In the genomic region with DNA sequence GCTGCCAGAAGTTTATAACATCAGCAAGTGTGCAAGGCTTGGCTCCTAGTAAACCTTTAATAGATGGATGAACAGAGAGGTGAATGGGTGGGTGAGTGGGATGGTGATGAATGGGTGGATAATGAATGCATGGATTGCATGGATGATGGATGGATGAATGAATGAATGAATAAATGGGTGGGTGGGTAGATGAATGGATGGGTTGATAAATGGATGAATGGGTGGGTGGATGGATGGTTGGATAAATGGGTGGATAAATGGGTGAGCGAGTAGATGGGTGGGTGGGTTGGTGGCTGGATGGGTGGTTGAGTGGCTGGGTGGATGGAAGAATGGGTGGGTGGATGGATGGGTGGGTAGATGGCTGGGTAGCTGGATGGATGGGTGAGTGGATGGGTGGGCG, we compare ENCODE assay signal across 9 cellular contexts.
"Had no signal": no experiment of that assay in that cellular context is flagged by ENCODE, and none has a peak within 500 bp of the region (broad histone marks: within the 10 kb centered on the region; RNA-seq: fewer than 3 reads in every experiment).

No MANE protein-coding gene starts in this region.

- H3K27ac ChIP-seq: HL-60 had no signal

- ATAC-seq: GM23338, K562 had no signal

- H3K9me3 Mint-ChIP-seq: GM23338 had no signal

- H3K4me3 ChIP-seq: GM23338, K562 had no signal

- FAIRE-seq: H1, H54, K562 had no signal

- H3K27ac Mint-ChIP-seq: GM23338, H9, HFFc6 had no signal

- DNase-seq: H9, HCEC 1CT, HFFc6, IMR-90 had no signal

- H3K4me3 Mint-ChIP-seq: GM23338, H9, HFFc6 had no signal
